ENCODE assay signal across 26 cellular contexts in genomic region chr10:132729810-132730565, GRCh38. TPM values are rescaled to one million over a fixed set of nuclear protein-coding genes. Genes with fewer than 3 reads are reported as not detected.
"Had no signal": no experiment of that assay in that cellular context is flagged by ENCODE, and none has a peak within 500 bp of the region (broad histone marks: within the 10 kb centered on the region; RNA-seq: fewer than 3 reads in every experiment).

No MANE protein-coding gene starts in this region.

- DNase-seq: activated CD4-positive, alpha-beta T cell treated with anti-CD3 and anti-CD28 coated beads for 1 hour; activated CD4-positive, alpha-beta T cell treated with anti-CD3 and anti-CD28 coated beads, Interleukin-2, amount 50 U/mL, for 1 hour; activated CD8-positive, alpha-beta T cell treated with anti-CD3 and anti-CD28 coated beads for 36 hours; activated naive CD8-positive, alpha-beta T cell treated with anti-CD3 and anti-CD28 coated beads, Interleukin-2, amount 50 U/mL, for 24 hours; activated T-cell treated with anti-CD3 and anti-CD28 coated beads, Interleukin-2, amount 50 U/mL, for 4 hours; endodermal cell; foreskin fibroblast; heart right ventricle; midbrain; naive thymus-derived CD4-positive, alpha-beta T cell; occipital lobe; psoas muscle; stimulated activated CD4-positive, alpha-beta T cell treated with anti-CD3 and anti-CD28 coated beads, Interleukin-1b, Interleukin-23, amount 100 ng/mL, for 48 hours; stimulated activated CD4-positive, alpha-beta T cell treated with anti-CD3 and anti-CD28 coated beads, Interleukin-4, amount 100 ng/mL, for 4 hours; stimulated activated CD8-positive, alpha-beta memory T cell treated with anti-CD3 and anti-CD28 coated beads, Interleukin-4, amount 100 ng/mL, for 48 hours; stimulated activated naive CD4-positive, alpha-beta T cell; tibial artery; upper lobe of right lung had no signal

- H3K27ac ChIP-seq: heart right ventricle, parathyroid adenoma, psoas muscle, suprapubic skin, tibial artery, upper lobe of right lung had no signal

- H3K9ac ChIP-seq: parathyroid adenoma had no signal

- H3K4me1 ChIP-seq: heart right ventricle, parathyroid adenoma, psoas muscle, suprapubic skin, tibial artery, upper lobe of right lung had no signal

- H3K4me2 ChIP-seq: smooth muscle cell had no signal

- H3K4me3 ChIP-seq: heart right ventricle, psoas muscle, smooth muscle cell, suprapubic skin, tibial artery, upper lobe of right lung had no signal

- H2AFZ ChIP-seq: parathyroid adenoma had no signal

- H3K9me3 ChIP-seq: heart right ventricle, psoas muscle, suprapubic skin, tibial artery, upper lobe of right lung had no signal

- H3K27me3 ChIP-seq: heart right ventricle, suprapubic skin, tibial artery, upper lobe of right lung had no signal

- ATAC-seq: activated CD8-positive, alpha-beta T cell treated with anti-CD3 and anti-CD28 coated beads for 36 hours; activated naive CD8-positive, alpha-beta T cell treated with anti-CD3 and anti-CD28 coated beads, Interleukin-2, amount 50 U/mL, for 24 hours; activated T-cell treated with anti-CD3 and anti-CD28 coated beads, Interleukin-2, amount 50 U/mL, for 4 hours; activated T-helper 17 cell treated with anti-CD3 and anti-CD28 coated beads, Interleukin-2, amount 50 U/mL, for 72 hours; esophagus mucosa; naive thymus-derived CD4-positive, alpha-beta T cell; upper lobe of right lung; WTC11 had no signal

RNA-seq across cellular contexts. Expression of gene NKX6-2, which starts 56.0 kb away (rescaled TPM):
- total RNA-seq: activated CD8-positive, alpha-beta T cell treated with anti-CD3 and anti-CD28 coated beads for 36 hours; activated T-cell treated with anti-CD3 and anti-CD28 coated beads, Interleukin-2, amount 50 U/mL, for 4 hours; activated T-helper 17 cell treated with anti-CD3 and anti-CD28 coated beads, Interleukin-2, amount 50 U/mL, for 72 hours; heart right ventricle; lower leg skin; naive thymus-derived CD4-positive, alpha-beta T cell; occipital lobe; psoas muscle; smooth muscle cell; suprapubic skin; upper lobe of right lung had no signal
- polyA plus RNA-seq: neural cell, psoas muscle had no signal
